Comparison of ENCODE assay signal across 15 cellular contexts in genomic region chr22:30858976-30859713, GRCh38.
DNase-seq lines count a peak whose midpoint lies in the region; TF ChIP-seq lines count a peak whose summit lies in the region.
"Had no signal": no experiment of that assay in that cellular context is flagged by ENCODE, and none has a peak within 500 bp of the region (broad histone marks: within the 10 kb centered on the region; RNA-seq: fewer than 3 reads in every experiment).

No MANE protein-coding gene starts in this region.

- peak overlapping the region; percentile 63 for H3K9ac ChIP-seq in neuronal stem cell (ENCODE audit: low read depth, low read length, poor library complexity)

- H2BK5ac ChIP-seq in neuronal stem cell (ENCODE audit: low read length) = no peak overlapping the region

- no peak overlapping the region for H4K8ac ChIP-seq in neuronal stem cell (ENCODE audit: low read depth, low read length)

- H3K4me3 ChIP-seq in neuronal stem cell (ENCODE audit: low read length in 2 of 2) (no peak overlapping the region), A673 (ENCODE audit: low read depth, low read length, poor library complexity, severe bottlenecking) (no peak overlapping the region)

- CTCF ChIA-PET in A673 (lab: Charles Lee) = no interaction called here

- in situ Hi-C loops in GM13977 (cut with MboI; ENCODE audit: low pct_unique_long_range_greater_than_20kb, low sequenced_read_pairs, unreplicated experiment) = no loop called here

- H3K27ac ChIP-seq in neuronal stem cell (replicated peaks; ENCODE audit: low read length) = no peak overlapping the region
- H3K27ac ChIP-seq in A673 (ENCODE audit: low read depth, low read length, poor library complexity, severe bottlenecking) = no peak overlapping the region
- H3K27ac ChIP-seq: C4-2B had no signal

- no peaks in the 10 kb centered on the region for H3K27me3 Mint-ChIP-seq in type B pancreatic cell
- H3K27me3 Mint-ChIP-seq: IgD-negative memory B cell had no signal

- H4K91ac ChIP-seq in neuronal stem cell (ENCODE audit: low read depth, low read length, poor library complexity) = no peak overlapping the region

- no peak overlapping the region for H2BK15ac ChIP-seq in neuronal stem cell (ENCODE audit: low read length)

- H3K14ac ChIP-seq in neuronal stem cell (ENCODE audit: low read length) = no peak overlapping the region

- H3K36me3 ChIP-seq in neuronal stem cell (replicated peaks in 1 of 2; ENCODE audit: control insufficient read depth in 2 of 2, insufficient read depth in 2 of 2, low read length in 2 of 2) = no peaks in the 10 kb centered on the region
- H3K36me3 ChIP-seq in A673 (ENCODE audit: insufficient read depth, low read length, poor library complexity, severe bottlenecking) = no peaks in the 10 kb centered on the region

- TF ChIP-seq CTCF in GM13977 (IDR thresholded peaks at IDR 0.05; ENCODE audit: extremely low read depth, insufficient read depth, missing control alignments) (no peak), type B pancreatic cell (conservative IDR thresholded peaks at IDR 0.05) (no peak), A673 (conservative IDR thresholded peaks at IDR 0.05; ENCODE audit: low read depth, low read length) (no peak)

- POLR2A ChIA-PET in A673 (lab: Charles Lee; ENCODE audit: low non-redundant PET) = no interaction called here

- no TSS peak for BruUV-seq in A673 (replicated peaks; lab: Mats Ljungman, UMichigan)

- no peak overlapping the region for H3K23ac ChIP-seq in neuronal stem cell (ENCODE audit: low read depth, low read length, poor library complexity)

- no peak overlapping the region for H3K4me3 Mint-ChIP-seq in type B pancreatic cell
- H3K4me3 Mint-ChIP-seq: IgD-negative memory B cell had no signal

- no CpG with 5 or more reads among the region's 18 CpGs for WGBS in neuronal stem cell (ENCODE audit: extremely low coverage in 2 of 2, insufficient read length in 2 of 2, insufficient replicate concordance in 1 of 2), 2 donors

- peak; percentile 9 for DNase-seq in GM13977 (ENCODE audit: low spot score)
- peak; percentile 1 for DNase-seq in HuH-7.5 (ENCODE audit: low spot score)
- DNase-seq in neuronal stem cell (ENCODE audit: low spot score) = no peak
- DNase-seq in type B pancreatic cell (ENCODE audit: extremely low spot score, unreplicated experiment) = peak; percentile 52
- no peak for DNase-seq in A673 (ENCODE audit: low spot score)
- no peak for DNase-seq in Ammon's horn (ENCODE audit: low spot score)
- DNase-seq in DMS 273 treated with DMSO at 0.1 percent for 48 hours (lab: John Stamatoyannopoulos, UW) = no peak
- DNase-seq: COR-L47, NCI-H1417 treated with DMSO at 0.1 percent for 48 hours, NCI-H2029, NCI-H2171 treated with DMSO at 0.1 percent for 48 hours, NCI-H510A, SHP77 had no signal

- H3K4me1 ChIP-seq in neuronal stem cell (ENCODE audit: control insufficient read depth in 2 of 2, insufficient read depth in 1 of 2, low read depth in 1 of 2, low read length in 2 of 2) (peaks cover 0 to 1% of the 10 kb centered on the region in 2 donors), A673 (ENCODE audit: insufficient read depth, low read length, poor library complexity, severe bottlenecking) (no peaks in the 10 kb centered on the region)

- no peak overlapping the region for H3K27ac Mint-ChIP-seq in type B pancreatic cell

- H2BK120ac ChIP-seq in neuronal stem cell (ENCODE audit: low read depth, low read length) = no peak overlapping the region

- peaks cover 0 to 20% (median 0%) of the 10 kb centered on the region in 3 experiments for H3K27me3 ChIP-seq in neuronal stem cell (ENCODE audit: control insufficient read depth in 3 of 3, insufficient read depth in 3 of 3, low read depth in 1 of 3, low read length in 3 of 3)
- H3K27me3 ChIP-seq in A673 (replicated peaks; ENCODE audit: insufficient read depth, low read depth, low read length, poor library complexity) = no peaks in the 10 kb centered on the region

- H3K4me1 Mint-ChIP-seq in type B pancreatic cell (ENCODE audit: unreplicated experiment) = peaks cover 4% of the 10 kb centered on the region
- H3K4me1 Mint-ChIP-seq: IgD-negative memory B cell had no signal

- H3K9me3 Mint-ChIP-seq in type B pancreatic cell = no peaks in the 10 kb centered on the region

- intact Hi-C loops in A673 (cut with micrococcal nuclease; ENCODE audit: unreplicated experiment) = no loop called here

- H2AFZ ChIP-seq in neuronal stem cell (ENCODE audit: low read length) = no peak overlapping the region

- no peak overlapping the region for H2AK5ac ChIP-seq in neuronal stem cell (ENCODE audit: low read depth, low read length)

- H3K9me3 ChIP-seq in neuronal stem cell (replicated peaks in 1 of 2; ENCODE audit: control insufficient read depth in 2 of 2, insufficient read depth in 1 of 2, low read depth in 1 of 2, low read length in 2 of 2) (no peaks in the 10 kb centered on the region), A673 (ENCODE audit: low read depth, low read length, poor library complexity, severe bottlenecking) (no peaks in the 10 kb centered on the region)

- no peaks in the 10 kb centered on the region for H3K36me3 Mint-ChIP-seq in type B pancreatic cell

- H3K79me1 ChIP-seq in neuronal stem cell (ENCODE audit: low read depth, low read length) = peaks cover 2% of the 10 kb centered on the region

- H3K4ac ChIP-seq in neuronal stem cell (ENCODE audit: low read length) = no peak overlapping the region

- H2BK12ac ChIP-seq in neuronal stem cell (ENCODE audit: low read length) = no peak overlapping the region

- H3K4me2 ChIP-seq in neuronal stem cell (ENCODE audit: insufficient read depth, low read length, poor library complexity, severe bottlenecking) = no peak overlapping the region

- H3K18ac ChIP-seq in neuronal stem cell (ENCODE audit: low read length) = no peak overlapping the region

Comparison
In these comparisons a context has a peak if more than half of its experiments do, and no peak if none do; other contexts are left out.
1. DNase-seq: peak in GM13977 (single experiment), HuH-7.5 (single experiment) and type B pancreatic cell (single experiment); none in neuronal stem cell (single experiment), A673 (single experiment), Ammon's horn (single experiment) and DMS 273 treated with DMSO at 0.1 percent for 48 hours (single experiment).